ENCODE assay signal across 8 cellular contexts in genomic region chr5:134113908-134114875, GRCh38. TPM values are rescaled to one million over a fixed set of nuclear protein-coding genes. Genes with fewer than 3 reads are reported as not detected.
DNase-seq lines count a peak whose midpoint lies in the region; ATAC-seq and TF ChIP-seq lines count a peak whose summit lies in the region.

TCF7 (plus strand) TSS chr5:134114681; CDS start chr5:134114907, 226 bp downstream.

- no peaks in the 10 kb centered on the region for H3K9me3 ChIP-seq in HUES48 (ENCODE audit: control insufficient read depth, insufficient read depth, low read length)
- H3K9me3 ChIP-seq in thoracic aorta = no peaks in the 10 kb centered on the region

- H3K9ac ChIP-seq in HUES48 (ENCODE audit: low read depth, low read length) = peak within 1 kb of the TSS; percentile 32; the same call in 1 of the 2 replicates

- H3K9me3 Mint-ChIP-seq in nephron progenitor cell = no peaks in the 10 kb centered on the region

- peaks cover 5% of the 10 kb centered on the region for H3K36me3 Mint-ChIP-seq in nephron progenitor cell (ENCODE audit: low read depth)

- peaks cover 16% of the 10 kb centered on the region for H3K27me3 Mint-ChIP-seq in nephron progenitor cell (ENCODE audit: low read depth, poor library complexity)

- H3K27me3 ChIP-seq in HUES48 (ENCODE audit: control insufficient read depth, insufficient read depth, low read length) (peaks cover 29% of the 10 kb centered on the region), foreskin keratinocyte (peaks cover 54% of the 10 kb centered on the region), thoracic aorta (replicated peaks; ENCODE audit: insufficient read depth) (no peaks in the 10 kb centered on the region)

- H3K4me1 Mint-ChIP-seq in nephron progenitor cell = peaks cover 53% of the 10 kb centered on the region

- peaks cover 6% of the 10 kb centered on the region; the same call in 1 of the 2 replicates for H3K36me3 ChIP-seq in HUES48 (ENCODE audit: control insufficient read depth, insufficient read depth, low read length)
- H3K36me3 ChIP-seq in thoracic aorta = no peaks in the 10 kb centered on the region

- ATAC-seq in GM21515 (IDR thresholded peaks at IDR 0.05; ENCODE audit: unreplicated experiment) (peak; percentile 78), foreskin keratinocyte (peak; percentile 86), thoracic aorta (ENCODE audit: insufficient number of reproducible peaks, low FRiP score, low read depth) (peak; percentile 45)

- peak within 1 kb of the TSS; percentile 85 for H3K27ac ChIP-seq in HUES48 (ENCODE audit: low read depth, low read length)
- peak within 1 kb of the TSS; percentile 53 for H3K27ac ChIP-seq in RWPE1
- H3K27ac ChIP-seq in foreskin keratinocyte = no peak within 1 kb of the TSS
- H3K27ac ChIP-seq in thoracic aorta = no peak within 1 kb of the TSS

- POLR2A ChIA-PET in RWPE1 (lab: Yijun Ruan, JAX; ENCODE audit: low non-redundant PET) = no interaction called here

- CTCF ChIA-PET in RWPE1 (lab: Yijun Ruan, JAX) = interaction anchor here (0.5 to 2.4 kb wide), 5 partner anchors 12 to 135 kb away, joined by 3 to 12 read pairs (median 4); no protein-coding TSS in a partner anchor

- peak; percentile 94 for DNase-seq in DMS53 (lab: John Stamatoyannopoulos, UW)
- DNase-seq in RWPE1 (ENCODE audit: low spot score) = peak; percentile 98
- DNase-seq in activated gamma-delta T cell (lab: John Stamatoyannopoulos, UW) = peak; percentile 74
- DNase-seq in foreskin keratinocyte = peak; percentile 33 to 56
- DNase-seq in nephron progenitor cell = peak; percentile 87
- peak; percentile 26 for DNase-seq in thoracic aorta (ENCODE audit: low spot score)

- no peak within 1 kb of the TSS for H3K27ac Mint-ChIP-seq in nephron progenitor cell

- no peak for TF ChIP-seq CTCF in RWPE1 (conservative IDR thresholded peaks at IDR 0.05; ENCODE audit: low read depth)
- TF ChIP-seq CTCF in foreskin keratinocyte (conservative IDR thresholded peaks at IDR 0.05) = no peak
- TF ChIP-seq CTCF in nephron progenitor cell (IDR thresholded peaks at IDR 0.05) = no peak
- no peak for TF ChIP-seq CTCF in thoracic aorta (IDR thresholded peaks at IDR 0.05)

- H3K4me3 Mint-ChIP-seq in nephron progenitor cell = peak within 1 kb of the TSS; percentile 86

- peak within 1 kb of the TSS; percentile 68 for H3K4me3 ChIP-seq in HUES48 (ENCODE audit: low read depth, low read length)
- H3K4me3 ChIP-seq in thoracic aorta = peak within 1 kb of the TSS; percentile 81

- H3K4me1 ChIP-seq in HUES48 (ENCODE audit: control insufficient read depth, insufficient read depth, low read length) (peaks cover 18% of the 10 kb centered on the region), foreskin keratinocyte (peaks cover 12% of the 10 kb centered on the region), thoracic aorta (ENCODE audit: control insufficient read depth in 1 of 2, low read depth in 2 of 2) (peaks cover 6 to 16% of the 10 kb centered on the region in 2 donors)

RNA-seq across cellular contexts. Expression of gene TCF7, which starts in this region (rescaled TPM):
- total RNA-seq in foreskin keratinocyte = 0.63 and 0.88 TPM in 2 replicates
- 0.41 and 0.55 TPM in 2 replicates for polyA plus RNA-seq in foreskin keratinocyte
- 1 to 10 TPM in 1 of 2 donors, under 1 TPM in 1; 0.54 to 2.1 TPM for total RNA-seq in thoracic aorta

Comparison
In these comparisons a context has a peak if more than half of its experiments do, and no peak if none do; other contexts are left out.
1. Peak in DNase-seq and ATAC-seq in foreskin keratinocyte; RNA of the gene not detected or under 1 TPM.
2. DNase-seq: peak in every context shown above with its lines; median percentile 98 in RWPE1; 94 in DMS53; 87 in nephron progenitor cell; 74 in activated gamma-delta T cell; 44 in foreskin keratinocyte; 26 in thoracic aorta.
3. H3K27ac ChIP-seq: peak in HUES48 (single experiment) and RWPE1 (single experiment); none in foreskin keratinocyte (single experiment) and thoracic aorta (0 of 2).
4. Peak in every context shown above with its lines, with median percentiles within 50 percentile points of each other: ATAC-seq.